7 cellular contexts compared by ENCODE assay signal in genomic region chr22:31348009-31348337, GRCh38. TPM values are rescaled to one million over a fixed set of nuclear protein-coding genes. Genes with fewer than 3 reads are reported as not detected.
DNase-seq lines count a peak whose midpoint lies in the region; ATAC-seq and TF ChIP-seq lines count a peak whose summit lies in the region.
"Not testable (repeated sequence)": the region's sequence is repeated elsewhere in the genome, so short reads cannot be mapped to it uniquely, and the experiment has no call there.

No MANE protein-coding gene starts in this region.

- not testable (repeated sequence) for DNase-seq in GM12865 (ENCODE audit: low read depth); PC-3; colonic mucosa; heart right ventricle

- peaks cover 23% of the 10 kb centered on the region for H3K36me3 Mint-ChIP-seq in activated T-helper 17 cell treated with anti-CD3 and anti-CD28 coated beads, Interleukin-2, amount 50 U/mL, for 72 hours (ENCODE audit: low read depth)

- H3K9me2 ChIP-seq in PC-3 (replicated peaks; ENCODE audit: low read length): not testable (repeated sequence)

- ATAC-seq in PC-3; activated T-helper 17 cell treated with anti-CD3 and anti-CD28 coated beads, Interleukin-2, amount 50 U/mL, for 72 hours (replicated peaks); heart right ventricle: not testable (repeated sequence)

- peak overlapping the region; percentile 65 for H3K27ac ChIP-seq in PC-3 (ENCODE audit: low read length)
- peak overlapping the region; percentile 78 for H3K27ac ChIP-seq in colonic mucosa
- peak overlapping the region; percentile 14 to 97 (median 92) for H3K27ac ChIP-seq in heart right ventricle
- peak overlapping the region; percentile 65 for H3K27ac ChIP-seq in muscle layer of duodenum (ENCODE audit: low read length)
- peak overlapping the region; percentile 69 for H3K27ac ChIP-seq in skeletal muscle tissue (ENCODE audit: low read depth, low read length)

- H3F3A ChIP-seq in PC-3 (ENCODE audit: low read length, unreplicated experiment): not testable (repeated sequence)

- not testable (repeated sequence) for H3K27me3 Mint-ChIP-seq in activated T-helper 17 cell treated with anti-CD3 and anti-CD28 coated beads, Interleukin-2, amount 50 U/mL, for 72 hours

- H3K4me3 Mint-ChIP-seq in activated T-helper 17 cell treated with anti-CD3 and anti-CD28 coated beads, Interleukin-2, amount 50 U/mL, for 72 hours: peak overlapping the region; percentile 92

- CTCF ChIA-PET in PC-3 (lab: Charles Lee): not testable (repeated sequence)

- not testable (repeated sequence) for H3K9me3 Mint-ChIP-seq in activated T-helper 17 cell treated with anti-CD3 and anti-CD28 coated beads, Interleukin-2, amount 50 U/mL, for 72 hours

- 72 to 81% methylated on average over 12 to 16 of the region's 16 CpGs for WGBS in heart right ventricle, 2 donors

- not testable (repeated sequence) for H3K27ac Mint-ChIP-seq in activated T-helper 17 cell treated with anti-CD3 and anti-CD28 coated beads, Interleukin-2, amount 50 U/mL, for 72 hours

- H3K4me3 ChIP-seq in GM12865 (ENCODE audit: low read depth, low read length) (peak overlapping the region; percentile 96), PC-3 (ENCODE audit: low read length) (peak overlapping the region; percentile 76), colonic mucosa (peak overlapping the region; percentile 46), heart right ventricle (peak overlapping the region in 9 of 10 donors; percentile 50 to 91 (median 74)), muscle layer of duodenum (ENCODE audit: low read depth in 1 of 2, low read length in 2 of 2) (peak overlapping the region; percentile 68 to 87), skeletal muscle tissue (ENCODE audit: low read length in 3 of 3) (peak overlapping the region; percentile 78 to 85 (median 81))

- H3K79me2 ChIP-seq in PC-3 (ENCODE audit: low read length): peaks cover 31% of the 10 kb centered on the region

- H3K4me1 Mint-ChIP-seq in activated T-helper 17 cell treated with anti-CD3 and anti-CD28 coated beads, Interleukin-2, amount 50 U/mL, for 72 hours: not testable (repeated sequence)

- not testable (repeated sequence) for H3K36me3 ChIP-seq in PC-3 (ENCODE audit: low read depth, low read length); colonic mucosa; heart right ventricle; muscle layer of duodenum (ENCODE audit: control insufficient read depth in 1 of 2, insufficient read depth in 2 of 2, low read length in 2 of 2); skeletal muscle tissue (ENCODE audit: control insufficient read depth in 3 of 3, insufficient read depth in 3 of 3, low read length in 3 of 3)

- H3K27me3 ChIP-seq in PC-3 (ENCODE audit: low read length); colonic mucosa; heart right ventricle; muscle layer of duodenum (ENCODE audit: low read depth, low read length); skeletal muscle tissue (ENCODE audit: control insufficient read depth in 3 of 3, insufficient read depth in 3 of 3, low read length in 3 of 3): not testable (repeated sequence)

- peak overlapping the region; percentile 99 for H3K4me2 ChIP-seq in PC-3 (ENCODE audit: low read length)

- peaks cover 26% of the 10 kb centered on the region for H3K4me1 ChIP-seq in PC-3 (ENCODE audit: insufficient read depth, low read length)
- H3K4me1 ChIP-seq in colonic mucosa: peaks cover 23% of the 10 kb centered on the region
- H3K4me1 ChIP-seq in heart right ventricle: peaks cover 18 to 40% (median 30%) of the 10 kb centered on the region in 9 donors
- H3K4me1 ChIP-seq in muscle layer of duodenum (ENCODE audit: control insufficient read depth in 1 of 2, insufficient read depth in 2 of 2, low read length in 2 of 2): peaks cover 12 to 30% of the 10 kb centered on the region in 2 donors
- peaks cover 31 to 35% (median 34%) of the 10 kb centered on the region in 3 donors for H3K4me1 ChIP-seq in skeletal muscle tissue (ENCODE audit: control insufficient read depth in 3 of 3, insufficient read depth in 3 of 3, low read length in 3 of 3)

- intact Hi-C loops in PC-3 (cut with micrococcal nuclease) (loop anchor here (5.0 kb wide), 1 partner anchor 144 kb away; no protein-coding TSS in a partner anchor), colonic mucosa (cut with DNase I) (loop anchor here (5.0 kb wide), 1 partner anchor 49 kb away; the partner anchor contains the start of gene DRG1), heart right ventricle (cut with DNase I) (loop anchor here in 7 of 10 donors (5.0 to 10.0 kb wide), 5 partner anchors 49 to 287 kb away; partner anchors contain the start of genes DRG1 (in 4 of the 7), SFI1 (in 2 of the 7) and EIF4ENIF1 (in 1 of the 7))

- peak overlapping the region; percentile 79; the same call in 1 of the 2 replicates for H3K9ac ChIP-seq in PC-3 (ENCODE audit: low read length)
- H3K9ac ChIP-seq in colonic mucosa (ENCODE audit: low read depth in 2 of 2, low read length in 2 of 2): peak overlapping the region in 1 of 2 donors; percentile 86
- H3K9ac ChIP-seq in skeletal muscle tissue (ENCODE audit: low read depth in 1 of 3, low read length in 3 of 3): peak overlapping the region; percentile 78 to 90 (median 84)

- not testable (repeated sequence) for TF ChIP-seq CTCF in GM12865 (IDR thresholded peaks at IDR 0.05; ENCODE audit: insufficient read depth, low read depth, low read length, missing control alignments); PC-3 (conservative IDR thresholded peaks at IDR 0.05; ENCODE audit: low read depth, low read length); colonic mucosa (IDR thresholded peaks at IDR 0.05); heart right ventricle (IDR thresholded peaks at IDR 0.05)

- POLR2A ChIA-PET in PC-3 (lab: Charles Lee; ENCODE audit: unreplicated experiment): not testable (repeated sequence)

- not testable (repeated sequence) for BruUV-seq in PC-3 (replicated peaks; lab: Mats Ljungman, UMichigan)

- not testable (repeated sequence) for H3K9me3 ChIP-seq in PC-3 (ENCODE audit: low read length); colonic mucosa; heart right ventricle; muscle layer of duodenum (ENCODE audit: control insufficient read depth in 1 of 2, low read length in 2 of 2); skeletal muscle tissue (ENCODE audit: control insufficient read depth in 3 of 3, low read length in 3 of 3)

- peak overlapping the region; percentile 63 for H2AFZ ChIP-seq in PC-3 (ENCODE audit: low read length)

- not testable (repeated sequence) for H4K20me1 ChIP-seq in PC-3 (ENCODE audit: low read length)

RNA-seq across cellular contexts. Expression of gene PATZ1, which starts 1.8 kb away (rescaled TPM):
- 31.3 and 40.7 TPM in 2 replicates for total RNA-seq in PC-3 (2014; rRNA removed)
- total RNA-seq in activated T-helper 17 cell treated with anti-CD3 and anti-CD28 coated beads, Interleukin-2, amount 50 U/mL, for 72 hours: 10 to 100 TPM; 16.9 to 28.3 TPM
- 10 to 100 TPM; 13.8 to 17.9 TPM for total RNA-seq in colonic mucosa
- 10 to 100 TPM; 10.8 to 16.9 (median 14.1) TPM for total RNA-seq in heart right ventricle
- 10 to 100 TPM in 1 of 2 donors, 1 to 10 TPM in 1; 6.6 to 12.5 TPM for polyA plus RNA-seq in heart right ventricle
- 19.8 TPM for total RNA-seq in skeletal muscle tissue

RNA-seq across cellular contexts. Expression of gene DRG1, which starts 51.4 kb away (rescaled TPM):
- 32.1 and 49.9 TPM in 2 replicates for total RNA-seq in PC-3 (2014; rRNA removed)
- total RNA-seq in activated T-helper 17 cell treated with anti-CD3 and anti-CD28 coated beads, Interleukin-2, amount 50 U/mL, for 72 hours: 10 to 100 TPM; 97.4 to 99.4 TPM
- 10 to 100 TPM; 43.8 to 48.9 TPM for total RNA-seq in colonic mucosa
- total RNA-seq in heart right ventricle: 10 to 100 TPM; 50.4 to 76.7 (median 60.2) TPM
- polyA plus RNA-seq in heart right ventricle: 10 to 100 TPM; 65.7 to 71.7 TPM
- total RNA-seq in skeletal muscle tissue: 98.1 TPM

RNA-seq across cellular contexts. Expression of gene PIK3IP1, which starts 55.7 kb away (rescaled TPM):
- total RNA-seq in PC-3 (2014; rRNA removed) (1.5 and 1.9 TPM in 2 replicates), colonic mucosa (10 to 100 TPM in 1 of 2 donors, 1 to 10 TPM in 1; 8.4 to 15.1 TPM), heart right ventricle (10 to 100 TPM in 9 of 10 donors, 1 to 10 TPM in 1; 3.6 to 28.6 (median 17.6) TPM), skeletal muscle tissue (6.3 TPM)
- total RNA-seq in activated T-helper 17 cell treated with anti-CD3 and anti-CD28 coated beads, Interleukin-2, amount 50 U/mL, for 72 hours: 10 to 100 TPM; 11.0 to 24.1 TPM
- 1 to 10 TPM; 3.7 to 7.9 TPM for polyA plus RNA-seq in heart right ventricle

Comparison
In these comparisons a context has a peak if more than half of its experiments do, and no peak if none do; other contexts are left out.
1. H3K4me3 ChIP-seq: peak in every context shown above with its lines; median percentile 96 in GM12865; 81 in skeletal muscle tissue; 78 in muscle layer of duodenum; 76 in PC-3; 74 in heart right ventricle; 46 in colonic mucosa.